27 cellular contexts compared by ENCODE assay signal in genomic region chr5:83789376-83789775, GRCh38.
"Had no signal": no experiment of that assay in that cellular context is flagged by ENCODE, and none has a peak within 500 bp of the region (broad histone marks: within the 10 kb centered on the region; RNA-seq: fewer than 3 reads in every experiment).

No MANE protein-coding gene starts in this region.

- H3K4me1 Mint-ChIP-seq: immature natural killer cell; naive thymus-derived CD4-positive, alpha-beta T cell; stimulated activated naive B cell treated with anti-CD40 and anti-IgM and Interleukin-4, amounts not matched to agents 10 μg/mL and 1 μg/mL and 100 μg/mL, for 72 hours had no signal

- H3K27ac ChIP-seq: heart left ventricle, lower lobe of right lung, parathyroid adenoma, psoas muscle, right lobe of liver, stomach, testis, thyroid gland, upper lobe of right lung had no signal

- H3K27me3 ChIP-seq: heart left ventricle, right lobe of liver, stomach, testis, thyroid gland, upper lobe of right lung had no signal

- H3K27ac Mint-ChIP-seq: immature natural killer cell; naive thymus-derived CD4-positive, alpha-beta T cell; natural killer cell treated with Interleukin-12 subunit alpha and Interleukin-12 subunit beta and Interleukin-15 and Interleukin-18, amount 100 ng/mL, for 72 hours; stimulated activated naive B cell treated with anti-CD40 and anti-IgM and Interleukin-4, amounts not matched to agents 10 μg/mL and 1 μg/mL and 100 μg/mL, for 72 hours had no signal

- H3K9ac ChIP-seq: parathyroid adenoma had no signal

- H3K4me3 ChIP-seq: heart left ventricle, lower lobe of right lung, mucosa of descending colon, psoas muscle, right lobe of liver, stomach, testis, thyroid gland, upper lobe of right lung had no signal

- H3K4me1 ChIP-seq: heart left ventricle, lower lobe of right lung, parathyroid adenoma, psoas muscle, right lobe of liver, stomach, testis, thyroid gland, upper lobe of right lung had no signal

- H3K9me3 ChIP-seq: heart left ventricle, lower lobe of right lung, mucosa of descending colon, psoas muscle, right lobe of liver, stomach, testis, thyroid gland, upper lobe of right lung had no signal

- H3K36me3 Mint-ChIP-seq: immature natural killer cell; naive thymus-derived CD4-positive, alpha-beta T cell; stimulated activated naive B cell treated with anti-CD40 and anti-IgM and Interleukin-4, amounts not matched to agents 10 μg/mL and 1 μg/mL and 100 μg/mL, for 72 hours had no signal

- DNase-seq: heart left ventricle; hypothalamus; immature natural killer cell; kidney; lower lobe of right lung; mammary epithelial cell; mesenchymal stem cell; midbrain; mucosa of descending colon; naive thymus-derived CD4-positive, alpha-beta T cell; nucleus accumbens; psoas muscle; right lobe of liver; stimulated activated CD4-positive, alpha-beta T cell treated with anti-CD3 and anti-CD28 coated beads, Interleukin-12 subunit alpha, Interleukin-12 subunit beta, amount 100 ng/mL, for 4 hours; stimulated activated CD4-positive, alpha-beta T cell treated with anti-CD3 and anti-CD28 coated beads, Interleukin-15, amount 100 ng/mL, for 24 hours; stimulated activated CD4-positive, alpha-beta T cell treated with anti-CD3 and anti-CD28 coated beads, Interleukin-2, amount 100 ng/mL, for 24 hours; stimulated activated CD4-positive, alpha-beta T cell treated with anti-CD3 and anti-CD28 coated beads, Interleukin-4, amount 100 ng/mL, for 1 hour; stimulated activated naive B cell treated with anti-CD40 and anti-IgM and Interleukin-4, amounts not matched to agents 10 μg/mL and 1 μg/mL and 100 μg/mL, for 72 hours; stimulated activated naive CD8-positive, alpha-beta T cell treated with anti-CD3 and anti-CD28 coated beads, Interleukin-15, Interleukin-2, amounts not matched to agents 100 U/mL and 50 U/mL, for 24 hours; stomach; testis; thyroid gland; trophoblast cell; upper lobe of right lung had no signal

- H3K4me3 Mint-ChIP-seq: immature natural killer cell; naive thymus-derived CD4-positive, alpha-beta T cell; natural killer cell treated with Interleukin-12 subunit alpha and Interleukin-12 subunit beta and Interleukin-15 and Interleukin-18, amount 100 ng/mL, for 72 hours; neural crest cell; stimulated activated naive B cell treated with anti-CD40 and anti-IgM and Interleukin-4, amounts not matched to agents 10 μg/mL and 1 μg/mL and 100 μg/mL, for 72 hours had no signal

- H3K27me3 Mint-ChIP-seq: natural killer cell treated with Interleukin-12 subunit alpha and Interleukin-12 subunit beta and Interleukin-15 and Interleukin-18, amount 100 ng/mL, for 72 hours had no signal

- H3K36me3 ChIP-seq: heart left ventricle, lower lobe of right lung, right lobe of liver, stomach, thyroid gland, upper lobe of right lung had no signal
